ENCODE assay signal across 8 cellular contexts in the genomic region with DNA sequence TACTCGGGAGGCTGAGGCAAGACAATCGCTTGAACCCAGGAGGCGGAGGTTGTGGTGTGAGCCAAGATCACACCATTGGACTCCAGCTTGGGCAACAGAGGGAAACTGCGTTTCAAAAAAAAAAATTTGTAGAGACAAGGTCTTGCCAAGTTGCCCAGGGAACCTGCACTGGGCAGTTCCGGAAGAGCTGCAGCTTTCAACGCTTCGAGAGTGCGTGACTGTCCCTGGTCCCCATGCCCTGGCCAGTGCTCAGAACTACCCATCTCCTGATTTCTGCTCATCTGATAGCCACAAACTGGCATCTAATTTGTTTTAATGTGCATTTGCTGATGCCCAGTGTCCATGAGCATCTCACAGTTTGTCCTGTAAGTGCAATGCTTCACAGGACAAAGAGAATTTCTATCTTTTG. TPM values are rescaled to one million over a fixed set of nuclear protein-coding genes. Genes with fewer than 3 reads are reported as not detected.
DNase-seq lines count a peak whose midpoint lies in the region; ATAC-seq lines count a peak whose summit lies in the region.

No MANE protein-coding gene starts in this region.

- H3K4me3 Mint-ChIP-seq in T-helper 1 cell treated with Interleukin-12 subunit alpha and Interleukin-12 subunit beta and Interleukin-4 antibody, amounts not matched to agents 30 μg/mL and 1 μg/mL, for 36 hours, result peak overlapping the region; percentile 96
- peak overlapping the region; percentile 93 for H3K4me3 Mint-ChIP-seq in activated CD4-positive, alpha-beta memory T cell treated with anti-CD3 and anti-CD28 coated beads, Interleukin-2, amount 10 ng/mL, durations not matched to agents 7 days and 5 days

- POLR2A ChIA-PET in activated CD4-positive, alpha-beta memory T cell treated with anti-CD3 and anti-CD28 coated beads, Interleukin-2, amount 10 ng/mL, durations not matched to agents 7 days and 5 days (lab: Charles Lee), result interaction anchor here (0.5 to 4.2 kb wide), 13 partner anchors 9 to 1254 kb away, joined by 3 to 24 read pairs (median 4); partner anchors contain the start of genes FAAP100 and SLC38A10

- peaks cover 45% of the 10 kb centered on the region for H3K36me3 Mint-ChIP-seq in T-helper 1 cell treated with Interleukin-12 subunit alpha and Interleukin-12 subunit beta and Interleukin-4 antibody, amounts not matched to agents 30 μg/mL and 1 μg/mL, for 36 hours (ENCODE audit: low read depth)
- peaks cover 44% of the 10 kb centered on the region for H3K36me3 Mint-ChIP-seq in activated CD4-positive, alpha-beta memory T cell treated with anti-CD3 and anti-CD28 coated beads, Interleukin-2, amount 10 ng/mL, durations not matched to agents 7 days and 5 days (ENCODE audit: low read depth)

- ATAC-seq in HG03175 (IDR thresholded peaks at IDR 0.05; ENCODE audit: unreplicated experiment), result no peak

- CTCF ChIA-PET in activated CD4-positive, alpha-beta memory T cell treated with anti-CD3 and anti-CD28 coated beads, Interleukin-2, amount 10 ng/mL, durations not matched to agents 7 days and 5 days (lab: Charles Lee), result interaction anchor here (0.7 to 1.1 kb wide), 2 partner anchors 13 to 97 kb away, joined by 3 read pairs; no protein-coding TSS in a partner anchor

- H3K9me3 Mint-ChIP-seq in T-helper 1 cell treated with Interleukin-12 subunit alpha and Interleukin-12 subunit beta and Interleukin-4 antibody, amounts not matched to agents 30 μg/mL and 1 μg/mL, for 36 hours, result no peaks in the 10 kb centered on the region
- H3K9me3 Mint-ChIP-seq in activated CD4-positive, alpha-beta memory T cell treated with anti-CD3 and anti-CD28 coated beads, Interleukin-2, amount 10 ng/mL, durations not matched to agents 7 days and 5 days, result no peaks in the 10 kb centered on the region

- peak overlapping the region; percentile 86 for H3K27ac Mint-ChIP-seq in T-helper 1 cell treated with Interleukin-12 subunit alpha and Interleukin-12 subunit beta and Interleukin-4 antibody, amounts not matched to agents 30 μg/mL and 1 μg/mL, for 36 hours
- peak overlapping the region; percentile 86 for H3K27ac Mint-ChIP-seq in activated CD4-positive, alpha-beta memory T cell treated with anti-CD3 and anti-CD28 coated beads, Interleukin-2, amount 10 ng/mL, durations not matched to agents 7 days and 5 days

- peaks cover 20% of the 10 kb centered on the region for H3K4me1 Mint-ChIP-seq in T-helper 1 cell treated with Interleukin-12 subunit alpha and Interleukin-12 subunit beta and Interleukin-4 antibody, amounts not matched to agents 30 μg/mL and 1 μg/mL, for 36 hours (ENCODE audit: low read depth)
- H3K4me1 Mint-ChIP-seq in activated CD4-positive, alpha-beta memory T cell treated with anti-CD3 and anti-CD28 coated beads, Interleukin-2, amount 10 ng/mL, durations not matched to agents 7 days and 5 days, result peaks cover 22% of the 10 kb centered on the region

- peaks cover 13% of the 10 kb centered on the region for H3K27me3 Mint-ChIP-seq in T-helper 1 cell treated with Interleukin-12 subunit alpha and Interleukin-12 subunit beta and Interleukin-4 antibody, amounts not matched to agents 30 μg/mL and 1 μg/mL, for 36 hours (ENCODE audit: low read depth)
- H3K27me3 Mint-ChIP-seq in activated CD4-positive, alpha-beta memory T cell treated with anti-CD3 and anti-CD28 coated beads, Interleukin-2, amount 10 ng/mL, durations not matched to agents 7 days and 5 days, result peaks cover 3% of the 10 kb centered on the region

- DNase-seq in T-helper 1 cell (no peak), glomerular visceral epithelial cell (ENCODE audit: extremely low spot score) (peak; percentile 68), iPS-NIHi7 (ENCODE audit: extremely low spot score) (no peak), NCI-H2107 (lab: John Stamatoyannopoulos, UW) (no peak)
- no peak for DNase-seq in activated CD4-positive, alpha-beta memory T cell treated with anti-CD3 and anti-CD28 coated beads, Interleukin-2, amount 10 ng/mL, durations not matched to agents 7 days and 5 days

- peak overlapping the region in 5 of 21 experiments; percentile 10 to 100 (median 97) for H3K27ac ChIP-seq in skin epidermis

- H3K4me3 ChIP-seq in skin epidermis, result peak overlapping the region in 5 of 7 experiments; percentile 68 to 96 (median 86)

RNA-seq across cellular contexts. Expression of gene ACTG1, which starts 4.0 kb away (rescaled TPM):
- 1,000 to 10,000 TPM; 3,658 to 3,769 TPM for total RNA-seq in activated CD4-positive, alpha-beta memory T cell treated with anti-CD3 and anti-CD28 coated beads, Interleukin-2, amount 10 ng/mL, durations not matched to agents 7 days and 5 days

RNA-seq across cellular contexts. Expression of gene FSCN2, which starts 19.5 kb away (rescaled TPM):
- under 1 TPM; 0.43 to 0.50 TPM for total RNA-seq in activated CD4-positive, alpha-beta memory T cell treated with anti-CD3 and anti-CD28 coated beads, Interleukin-2, amount 10 ng/mL, durations not matched to agents 7 days and 5 days

RNA-seq across cellular contexts. Expression of gene FAAP100, which starts 43.5 kb away (rescaled TPM):
- total RNA-seq in activated CD4-positive, alpha-beta memory T cell treated with anti-CD3 and anti-CD28 coated beads, Interleukin-2, amount 10 ng/mL, durations not matched to agents 7 days and 5 days, result 10 to 100 TPM; 29.0 TPM
